In genomic region chr3:96776818-96777217, GRCh38 we compare ENCODE assay signal across 22 cellular contexts. TPM values are rescaled to one million over a fixed set of nuclear protein-coding genes. Genes with fewer than 3 reads are reported as not detected.
DNase-seq lines count a peak whose midpoint lies in the region; ATAC-seq and TF ChIP-seq lines count a peak whose summit lies in the region.
"Had no signal": no experiment of that assay in that cellular context is flagged by ENCODE, and none has a peak within 500 bp of the region (broad histone marks: within the 10 kb centered on the region; RNA-seq: fewer than 3 reads in every experiment).

No MANE protein-coding gene starts in this region.

- no peaks in the 10 kb centered on the region for H4K20me1 ChIP-seq in GM23338 (replicated peaks; ENCODE audit: insufficient read depth)

- no peaks in the 10 kb centered on the region for H3K4me1 Mint-ChIP-seq in GM23338
- H3K4me1 Mint-ChIP-seq: CD4-positive, CD25-positive, alpha-beta regulatory T cell had no signal

- DNase-seq in activated gamma-delta T cell (lab: John Stamatoyannopoulos, UW), result peak; percentile 12
- no peak for DNase-seq in activated gamma-delta T cell treated with Interleukin-2 at 50 U/mL for 16 hours
- no peak for DNase-seq in GM23338 (ENCODE audit: low spot score)
- peak; percentile 1 for DNase-seq in left kidney (ENCODE audit: low read depth, low spot score)
- peak; percentile 27 for DNase-seq in testis
- DNase-seq in SIG-M5 treated with dmso at 0.1 percent for 504 hours (lab: John Stamatoyannopoulos, UW; ENCODE audit: unreplicated experiment), result no peak
- DNase-seq in DMS53 (lab: John Stamatoyannopoulos, UW), result no peak
- DNase-seq: C1 segment of cervical spinal cord; Caco-2; CD4-positive, CD25-positive, alpha-beta regulatory T cell; CD8-positive, alpha-beta T cell; DMS153; DMS79; EL; GDM1; H7; HCEC 1CT had no signal

- H3K27me3 ChIP-seq in GM23338 (ENCODE audit: insufficient read depth), result no peaks in the 10 kb centered on the region
- no peaks in the 10 kb centered on the region for H3K27me3 ChIP-seq in testis

- no peaks in the 10 kb centered on the region for H3K36me3 ChIP-seq in GM23338 (ENCODE audit: insufficient read depth)
- no peaks in the 10 kb centered on the region for H3K36me3 ChIP-seq in testis (ENCODE audit: low read depth, missing control alignments)

- H3K27me3 Mint-ChIP-seq in GM23338 (ENCODE audit: insufficient read depth, low read depth, poor library complexity), result peaks cover 4% of the 10 kb centered on the region
- H3K27me3 Mint-ChIP-seq: CD4-positive, CD25-positive, alpha-beta regulatory T cell had no signal

- H3F3A ChIP-seq in GM23338 (replicated peaks; ENCODE audit: low read depth), result no peaks in the 10 kb centered on the region

- no peak overlapping the region for H3K4me2 ChIP-seq in GM23338

- peaks cover 38% of the 10 kb centered on the region for H3K9me3 Mint-ChIP-seq in GM23338

- H2AFZ ChIP-seq in GM23338, result no peak overlapping the region

- H3K79me2 ChIP-seq in GM23338 (replicated peaks; ENCODE audit: insufficient read depth), result no peaks in the 10 kb centered on the region

- H3K9me2 ChIP-seq in GM23338 (ENCODE audit: insufficient read depth), result no peaks in the 10 kb centered on the region

- intact Hi-C loops in testis (cut with DNase I; ENCODE audit: low total_unique reads), result no loop called here

- no peak overlapping the region for H3K4me3 Mint-ChIP-seq in GM23338
- H3K4me3 Mint-ChIP-seq: CD4-positive, CD25-positive, alpha-beta regulatory T cell; CD8-positive, alpha-beta T cell had no signal

- no peak for TF ChIP-seq POLR2A in testis (IDR thresholded peaks at IDR 0.05)

- WGBS in testis, 2 donors, result 31 to 68% methylated on average over 20 to 43 of the region's 43 CpGs

- peaks cover 27% of the 10 kb centered on the region for H3K36me3 Mint-ChIP-seq in GM23338 (ENCODE audit: low read depth)
- H3K36me3 Mint-ChIP-seq: CD4-positive, CD25-positive, alpha-beta regulatory T cell; CD8-positive, alpha-beta T cell had no signal

- H3K9me3 ChIP-seq in testis, result no peaks in the 10 kb centered on the region
- H3K9me3 ChIP-seq: Caco-2 had no signal

- no peak overlapping the region for H3K27ac Mint-ChIP-seq in GM23338
- H3K27ac Mint-ChIP-seq: CD4-positive, CD25-positive, alpha-beta regulatory T cell; CD8-positive, alpha-beta T cell had no signal

- H3K4me1 ChIP-seq in GM23338 (ENCODE audit: insufficient read depth) (no peaks in the 10 kb centered on the region), testis (no peaks in the 10 kb centered on the region)
- H3K4me1 ChIP-seq: Caco-2 had no signal

- H3K4me3 ChIP-seq in GM23338 (no peak overlapping the region), testis (peak overlapping the region; percentile 24 to 32)
- H3K4me3 ChIP-seq: GM12878 had no signal

- no peak overlapping the region for H3K27ac ChIP-seq in GM23338 (ENCODE audit: low read depth)
- no peak overlapping the region for H3K27ac ChIP-seq in testis

- TF ChIP-seq CTCF in GM23338 (conservative IDR thresholded peaks at IDR 0.05; ENCODE audit: low read depth in 2 of 2) (no peak), testis (IDR thresholded peaks at IDR 0.05) (no peak)

- ATAC-seq in GM23338 (peak; percentile 69), GM21528 (IDR thresholded peaks at IDR 0.05; ENCODE audit: low FRiP score, unreplicated experiment) (no peak)
- ATAC-seq: CD8-positive, alpha-beta T cell; GM12878 had no signal

TF ChIP-seq in GM23338, 12 proteins besides CTCF, POLR2A, EP300 and RAD21 (continues in another document):
- TF ChIP-seq NANOG (IDR thresholded peaks at IDR 0.05; ENCODE audit: borderline replicate concordance) (no peak), STAT1 (IDR thresholded peaks at IDR 0.05; ENCODE audit: unreplicated experiment) (no peak), ZNF331 (CRISPR knock-in tag; IDR thresholded peaks at IDR 0.05; ENCODE audit: low read depth) (no peak), EZH2 (IDR thresholded peaks at IDR 0.05; ENCODE audit: low read depth, unreplicated experiment) (no peak), ZNF462 (CRISPR knock-in tag; IDR thresholded peaks at IDR 0.05) (no peak), REST (IDR thresholded peaks at IDR 0.05; ENCODE audit: unreplicated experiment) (no peak), CREB1 (CRISPR knock-in tag; IDR thresholded peaks at IDR 0.05; ENCODE audit: low read depth) (no peak)

RNA-seq across cellular contexts. Expression of gene EPHA6, which starts 37.6 kb away (rescaled TPM):
- total RNA-seq in GM23338 (2014; rRNA removed; shearing (Covaris generic)), result 1.7 and 2.6 TPM in 2 replicates
- 0.35 and 0.37 TPM in 2 replicates for polyA plus RNA-seq in GM23338 (2016; fragmentation: Nextera tagmentation; extraction: Ambion mirVana)
- 10 to 100 TPM in 1 of 2 donors, 1 to 10 TPM in 1; 9.8 to 21.2 TPM for total RNA-seq in testis
- polyA plus RNA-seq in testis (ENCODE audit: insufficient read depth, low read depth, low replicate concordance), result 33.0 TPM
- total RNA-seq: A172; A673; CD4-positive, CD25-positive, alpha-beta regulatory T cell; CD8-positive, alpha-beta T cell; GM12878 had no signal
- polyA plus RNA-seq: BJ; CD4-positive, CD25-positive, alpha-beta regulatory T cell; GM12878 had no signal

Comparison
In these comparisons a context has a peak if more than half of its experiments do, and no peak if none do; other contexts are left out.
1. DNase-seq: peak in activated gamma-delta T cell (single experiment), left kidney (single experiment) and testis (single experiment); none in activated gamma-delta T cell treated with Interleukin-2 at 50 U/mL for 16 hours (single experiment), GM23338 (single experiment), SIG-M5 treated with dmso at 0.1 percent for 504 hours (single experiment) and DMS53 (single experiment).